8 cellular contexts compared by ENCODE assay signal in the genomic region with DNA sequence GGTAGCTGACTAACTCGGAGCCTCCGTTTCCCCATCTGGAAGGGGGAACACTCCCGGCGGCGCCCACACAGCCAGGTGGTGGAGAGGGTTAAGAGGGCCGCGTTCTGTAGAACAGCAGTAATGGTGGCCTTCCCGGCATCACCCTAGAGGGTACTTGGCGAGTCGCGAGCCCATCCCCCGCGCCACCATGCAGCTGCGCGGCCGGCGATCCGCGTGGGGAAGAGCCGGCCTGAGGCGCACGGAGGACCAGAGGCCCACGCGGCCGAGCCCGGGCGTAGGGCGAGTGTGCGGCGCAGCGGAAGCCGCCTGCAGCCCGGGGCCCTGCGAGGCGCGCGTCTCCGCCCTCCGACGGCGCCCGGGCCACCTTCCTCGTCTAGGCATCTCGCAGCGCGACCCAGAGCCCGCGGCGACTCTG. TPM values are rescaled to one million over a fixed set of nuclear protein-coding genes. Genes with fewer than 3 reads are reported as not detected.
DNase-seq lines count a peak whose midpoint lies in the region; TF ChIP-seq lines count a peak whose summit lies in the region.

No MANE protein-coding gene starts in this region.

- peak overlapping the region; percentile 65 for H3K14ac ChIP-seq in H9 (ENCODE audit: insufficient read depth, low read length)

- H2BK15ac ChIP-seq in H9 (ENCODE audit: low read depth, low read length) = no peak overlapping the region; the same call in 1 of the 2 replicates

- H4K5ac ChIP-seq in H9 (ENCODE audit: insufficient read length, low read depth, low read length) = no peak overlapping the region

- H3T11ph ChIP-seq in H9 (ENCODE audit: low read length) = no peak overlapping the region

- no peak overlapping the region for H2AK5ac ChIP-seq in H9 (ENCODE audit: insufficient read length, low read length)

- peaks cover 2% of the 10 kb centered on the region for H3K79me1 ChIP-seq in H9 (ENCODE audit: insufficient read depth, low read depth, low read length, poor library complexity, severe bottlenecking)

- TF ChIP-seq CTCF in GM12865 (IDR thresholded peaks at IDR 0.05; ENCODE audit: insufficient read depth, low read depth, low read length, missing control alignments) = no peak
- no peak for TF ChIP-seq CTCF in H9 (conservative IDR thresholded peaks at IDR 0.05)
- TF ChIP-seq CTCF in NB4 (IDR thresholded peaks at IDR 0.05; ENCODE audit: low read depth, low read length) = no peak
- TF ChIP-seq CTCF in cardiac muscle cell (IDR thresholded peaks at IDR 0.05; ENCODE audit: low read depth, low read length) = no peak

- H2BK20ac ChIP-seq in H9 (ENCODE audit: low read depth, low read length, poor library complexity, severe bottlenecking) = no peak overlapping the region

- no peaks in the 10 kb centered on the region for H3K9me3 Mint-ChIP-seq in H9

- H3K27me3 Mint-ChIP-seq in H9 (ENCODE audit: low read depth) = peaks cover 2% of the 10 kb centered on the region

- H4K8ac ChIP-seq in H9 (replicated peaks; ENCODE audit: insufficient read length, low read depth, low read length) = no peak overlapping the region

- H3K27ac Mint-ChIP-seq in H9 = peak overlapping the region; percentile 85 to 98 (median 96); a peak in 6 of 7 replicates

- DNase-seq in GM12865 (ENCODE audit: low read depth) (peak; percentile 62), H9 (no peak), NB4 (ENCODE audit: low read depth) (no peak), activated gamma-delta T cell treated with Interleukin-2 at 50 U/mL for 16 hours (peak; percentile 25), cardiac muscle cell (ENCODE audit: low read depth in 1 of 2, low spot score in 1 of 2) (peak in 1 of 2 donors; percentile 29), MV-4-11 (lab: John Stamatoyannopoulos, UW) (no peak), iPS-NIHi11 (ENCODE audit: low spot score) (no peak)

- H3K23ac ChIP-seq in H9 (ENCODE audit: insufficient read length, low read depth, low read length) = no peak overlapping the region

- H3K4me3 ChIP-seq in GM12865 (ENCODE audit: low read depth, low read length) = peak overlapping the region; percentile 64
- peak overlapping the region; percentile 91 for H3K4me3 ChIP-seq in NB4 (ENCODE audit: low read depth, low read length)
- H3K4me3 ChIP-seq in cardiac muscle cell = peak overlapping the region; percentile 73
- peak overlapping the region; percentile 73 for H3K4me3 ChIP-seq in rectal smooth muscle tissue (ENCODE audit: low read length)

- peak overlapping the region; percentile 92 for H3K4me2 ChIP-seq in H9 (ENCODE audit: insufficient read depth, insufficient read length, low read length)

- no peak overlapping the region for H2BK12ac ChIP-seq in H9 (ENCODE audit: insufficient read length, low read depth, low read length)

- H3K9me3 ChIP-seq in H9 (ENCODE audit: control insufficient read depth, low read depth, low read length) = no peaks in the 10 kb centered on the region
- no peaks in the 10 kb centered on the region for H3K9me3 ChIP-seq in cardiac muscle cell (ENCODE audit: low read depth)

- H3K36me3 ChIP-seq in cardiac muscle cell (no peaks in the 10 kb centered on the region), rectal smooth muscle tissue (ENCODE audit: control insufficient read depth, insufficient read depth, low read length) (no peaks in the 10 kb centered on the region)

- H3K18ac ChIP-seq in H9 (ENCODE audit: insufficient read length, low read depth, low read length) = peak overlapping the region; percentile 51

- no peak overlapping the region for H2BK5ac ChIP-seq in H9 (ENCODE audit: insufficient read length, low read length)

- H4K20me1 ChIP-seq in H9 (ENCODE audit: control insufficient read depth, insufficient read depth, insufficient read length) = no peaks in the 10 kb centered on the region

- no peak overlapping the region for H4K91ac ChIP-seq in H9 (ENCODE audit: insufficient read length, low read depth, low read length)

- H3K27me3 ChIP-seq in H9 (ENCODE audit: insufficient read depth, low read length) (no peaks in the 10 kb centered on the region), cardiac muscle cell (no peaks in the 10 kb centered on the region), rectal smooth muscle tissue (ENCODE audit: control insufficient read depth, insufficient read depth, low read length) (no peaks in the 10 kb centered on the region)

- peaks cover 14% of the 10 kb centered on the region for H3K23me2 ChIP-seq in H9 (ENCODE audit: insufficient read length, low read depth, low read length, poor library complexity, severe bottlenecking)

- H2BK120ac ChIP-seq in H9 (ENCODE audit: low read depth, low read length, poor library complexity, severe bottlenecking) = no peak overlapping the region

- no peak for TF ChIP-seq POLR2A in NB4 (IDR thresholded peaks at IDR 0.05; ENCODE audit: extremely low read depth, insufficient read length)

- peaks cover 56 to 65% of the 10 kb centered on the region in 2 experiments for H3K4me1 Mint-ChIP-seq in H9

- no peak overlapping the region for H2AFZ ChIP-seq in H9 (ENCODE audit: low read length)

- peak overlapping the region; percentile 92 to 96 for H3K4me3 Mint-ChIP-seq in H9

- H3K4me1 ChIP-seq in H9 (ENCODE audit: insufficient read depth, low read length) = peaks cover 21% of the 10 kb centered on the region; the same call in 1 of the 2 replicates
- peaks cover 8% of the 10 kb centered on the region for H3K4me1 ChIP-seq in cardiac muscle cell (ENCODE audit: low read depth)
- peaks cover 7% of the 10 kb centered on the region for H3K4me1 ChIP-seq in rectal smooth muscle tissue (ENCODE audit: control insufficient read depth, insufficient read depth, low read length)

- H3K27ac ChIP-seq in H9 (ENCODE audit: insufficient read length, low read depth, low read length) (no peak overlapping the region), cardiac muscle cell (peak overlapping the region; percentile 41), rectal smooth muscle tissue (ENCODE audit: low read depth, low read length) (peak overlapping the region; percentile 71)

- H3K4ac ChIP-seq in H9 (ENCODE audit: low read depth, low read length) = no peak overlapping the region

- peaks cover 50% of the 10 kb centered on the region for H3K79me2 ChIP-seq in H9 (ENCODE audit: insufficient read depth, low read length)

- H3K56ac ChIP-seq in H9 (ENCODE audit: insufficient read length, low read depth, low read length) = no peak overlapping the region

- H3K9ac ChIP-seq in H9 (ENCODE audit: extremely low read depth, insufficient read length, low read length) (peak overlapping the region; percentile 71), rectal smooth muscle tissue (ENCODE audit: low read length) (peak overlapping the region; percentile 38)

- peaks cover 21 to 26% (median 24%) of the 10 kb centered on the region in 3 experiments for H3K36me3 Mint-ChIP-seq in H9 (ENCODE audit: insufficient read depth in 1 of 3, low read depth in 3 of 3)

- WGBS in H9 (ENCODE audit: extremely low coverage, insufficient read length, low lambda C conversion rate) = no CpG with 5 or more reads among the region's 49 CpGs

RNA-seq across cellular contexts. Expression of a gene that starts 0.5 kb away (rescaled TPM):
- total RNA-seq in H9 (2021) = 650 and 676 TPM in 2 replicates
- total RNA-seq in cardiac muscle cell = 112 and 119 TPM in 2 replicates
- 70.9 and 73.6 TPM in 2 replicates for polyA plus RNA-seq in cardiac muscle cell

Comparison
In these comparisons a context has a peak if more than half of its experiments do, and no peak if none do; other contexts are left out.
1. DNase-seq: peak in GM12865 (single experiment) and activated gamma-delta T cell treated with Interleukin-2 at 50 U/mL for 16 hours (single experiment); none in H9 (single experiment), NB4 (single experiment), MV-4-11 (single experiment) and iPS-NIHi11 (single experiment).
2. Peak in every context shown above with its lines, with median percentiles within 50 percentile points of each other: H3K4me3 ChIP-seq.